ENCODE assay signal across 1 cellular context in the genomic region with DNA sequence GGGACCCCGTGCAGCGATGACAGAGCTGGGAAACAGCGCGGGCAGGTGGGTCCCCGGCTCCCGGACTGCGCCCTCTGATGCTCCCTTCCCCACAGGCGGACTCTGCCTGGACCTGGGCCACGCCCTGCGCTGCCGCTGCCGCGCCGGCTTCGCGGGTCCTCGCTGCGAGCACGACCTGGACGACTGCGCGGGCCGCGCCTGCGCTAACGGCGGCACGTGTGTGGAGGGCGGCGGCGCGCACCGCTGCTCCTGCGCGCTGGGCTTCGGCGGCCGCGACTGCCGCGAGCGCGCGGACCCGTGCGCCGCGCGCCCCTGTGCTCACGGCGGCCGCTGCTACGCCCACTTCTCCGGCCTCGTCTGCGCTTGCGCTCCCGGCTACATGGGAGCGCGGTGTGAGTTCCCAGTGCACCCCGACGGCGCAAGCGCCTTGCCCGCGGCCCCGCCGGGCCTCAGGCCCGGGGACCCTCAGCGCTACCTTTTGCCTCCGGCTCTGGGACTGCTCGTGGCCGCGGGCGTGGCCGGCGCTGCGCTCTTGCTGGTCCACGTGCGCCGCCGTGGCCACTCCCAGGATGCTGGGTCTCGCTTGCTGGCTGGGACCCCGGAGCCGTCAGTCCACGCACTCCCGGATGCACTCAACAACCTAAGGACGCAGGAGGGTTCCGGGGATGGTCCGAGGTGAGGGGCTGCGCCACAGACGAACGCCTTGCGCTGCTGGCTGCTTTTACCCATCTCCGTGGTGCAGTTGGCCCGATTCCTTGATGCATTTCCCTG.
TF ChIP-seq lines count a peak whose summit lies in the region.

No MANE protein-coding gene starts in this region.

TF ChIP-seq in HepG2, 621 proteins besides CTCF, POLR2A, EP300 and RAD21 (continued from another document and continues in another):
- TF ChIP-seq ZNF841 (CRISPR knock-in tag; IDR thresholded peaks at IDR 0.05; ENCODE audit: borderline replicate concordance): peak; percentile 97
- TF ChIP-seq MAFG (CRISPR knock-in tag; IDR thresholded peaks at IDR 0.05): no peak
- peak; percentile 74 for TF ChIP-seq ZBTB38 (CRISPR knock-in tag; IDR thresholded peaks at IDR 0.05)
- no peak for TF ChIP-seq ELF1 (CRISPR knock-in tag; IDR thresholded peaks at IDR 0.05)
- peak; percentile 86; the same call in 1 of the 2 replicates for TF ChIP-seq ZNF790 (CRISPR knock-in tag; IDR thresholded peaks at IDR 0.05; ENCODE audit: borderline replicate concordance)
- TF ChIP-seq MYC (CRISPR knock-in tag; IDR thresholded peaks at IDR 0.05; ENCODE audit: borderline replicate concordance): peak; percentile 81
- TF ChIP-seq PHB2 (IDR thresholded peaks at IDR 0.05; ENCODE audit: partially characterized antibody): no peak
- no peak for TF ChIP-seq ZNF570 (CRISPR knock-in tag; IDR thresholded peaks at IDR 0.05; ENCODE audit: borderline replicate concordance)
- TF ChIP-seq NFIC (IDR thresholded peaks at IDR 0.05; ENCODE audit: low read length): no peak
- no peak for TF ChIP-seq CHD4 (IDR thresholded peaks at IDR 0.05; ENCODE audit: borderline replicate concordance, low read length)
- 0 out of 2 replicates have a peak, but pooled peaks have one; percentile 11 for TF ChIP-seq NFKBIZ (CRISPR knock-in tag; IDR thresholded peaks at IDR 0.05)
- peak; percentile 93; the same call in 1 of the 2 replicates for TF ChIP-seq ZNF276 (CRISPR knock-in tag; IDR thresholded peaks at IDR 0.05; ENCODE audit: low read depth)
- no peak for TF ChIP-seq ZNF44 (CRISPR knock-in tag; IDR thresholded peaks at IDR 0.05)
- peak; percentile 41; the same call in 1 of the 2 replicates for TF ChIP-seq ZNF354B (CRISPR knock-in tag; IDR thresholded peaks at IDR 0.05)
- peak; percentile 74 for TF ChIP-seq THAP8 (CRISPR knock-in tag; IDR thresholded peaks at IDR 0.05; ENCODE audit: borderline replicate concordance)
- TF ChIP-seq GATAD1 (CRISPR knock-in tag; IDR thresholded peaks at IDR 0.05): no peak
- no peak for TF ChIP-seq ZBTB1 (CRISPR knock-in tag; IDR thresholded peaks at IDR 0.05; ENCODE audit: borderline replicate concordance)
- no peak for TF ChIP-seq RBAK (CRISPR knock-in tag; IDR thresholded peaks at IDR 0.05)
- no peak for TF ChIP-seq SOX6 (IDR thresholded peaks at IDR 0.05)
- TF ChIP-seq SOX6 (CRISPR knock-in tag; IDR thresholded peaks at IDR 0.05): no peak
- peak; percentile 94; the same call in 1 of the 2 replicates for TF ChIP-seq FOXC1 (CRISPR knock-in tag; IDR thresholded peaks at IDR 0.05; ENCODE audit: borderline replicate concordance)
- TF ChIP-seq CHCHD3 (CRISPR knock-in tag; IDR thresholded peaks at IDR 0.05): peak; percentile 84
- TF ChIP-seq ZEB1 (IDR thresholded peaks at IDR 0.05; ENCODE audit: insufficient replicate concordance, low read depth): no peak
- TF ChIP-seq, protein P1, sequence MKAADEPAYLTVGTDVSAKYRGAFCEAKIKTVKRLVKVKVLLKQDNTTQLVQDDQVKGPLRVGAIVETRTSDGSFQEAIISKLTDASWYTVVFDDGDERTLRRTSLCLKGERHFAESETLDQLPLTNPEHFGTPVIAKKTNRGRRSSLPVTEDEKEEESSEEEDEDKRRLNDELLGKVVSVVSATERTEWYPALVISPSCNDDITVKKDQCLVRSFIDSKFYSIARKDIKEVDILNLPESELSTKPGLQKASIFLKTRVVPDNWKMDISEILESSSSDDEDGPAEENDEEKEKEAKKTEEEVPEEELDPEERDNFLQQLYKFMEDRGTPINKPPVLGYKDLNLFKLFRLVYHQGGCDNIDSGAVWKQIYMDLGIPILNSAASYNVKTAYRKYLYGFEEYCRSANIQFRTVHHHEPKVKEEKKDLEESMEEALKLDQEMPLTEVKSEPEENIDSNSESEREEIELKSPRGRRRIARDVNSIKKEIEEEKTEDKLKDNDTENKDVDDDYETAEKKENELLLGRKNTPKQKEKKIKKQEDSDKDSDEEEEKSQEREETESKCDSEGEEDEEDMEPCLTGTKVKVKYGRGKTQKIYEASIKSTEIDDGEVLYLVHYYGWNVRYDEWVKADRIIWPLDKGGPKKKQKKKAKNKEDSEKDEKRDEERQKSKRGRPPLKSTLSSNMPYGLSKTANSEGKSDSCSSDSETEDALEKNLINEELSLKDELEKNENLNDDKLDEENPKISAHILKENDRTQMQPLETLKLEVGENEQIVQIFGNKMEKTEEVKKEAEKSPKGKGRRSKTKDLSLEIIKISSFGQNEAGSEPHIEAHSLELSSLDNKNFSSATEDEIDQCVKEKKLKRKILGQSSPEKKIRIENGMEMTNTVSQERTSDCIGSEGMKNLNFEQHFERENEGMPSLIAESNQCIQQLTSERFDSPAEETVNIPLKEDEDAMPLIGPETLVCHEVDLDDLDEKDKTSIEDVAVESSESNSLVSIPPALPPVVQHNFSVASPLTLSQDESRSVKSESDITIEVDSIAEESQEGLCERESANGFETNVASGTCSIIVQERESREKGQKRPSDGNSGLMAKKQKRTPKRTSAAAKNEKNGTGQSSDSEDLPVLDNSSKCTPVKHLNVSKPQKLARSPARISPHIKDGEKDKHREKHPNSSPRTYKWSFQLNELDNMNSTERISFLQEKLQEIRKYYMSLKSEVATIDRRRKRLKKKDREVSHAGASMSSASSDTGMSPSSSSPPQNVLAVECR (CRISPR knock-in tag; IDR thresholded peaks at IDR 0.05; ENCODE audit: borderline replicate concordance): no peak; the same call in 1 of the 2 replicates
- peak; percentile 75; the same call in 1 of the 2 replicates for TF ChIP-seq ZNF678 (CRISPR knock-in tag; IDR thresholded peaks at IDR 0.05)
- no peak for TF ChIP-seq FOSL2 (CRISPR knock-in tag; IDR thresholded peaks at IDR 0.05)
- no peak for TF ChIP-seq ATF7 (IDR thresholded peaks at IDR 0.05)
- no peak for TF ChIP-seq ATF7 (CRISPR knock-in tag; IDR thresholded peaks at IDR 0.05)
- peak; percentile 36; the same call in 1 of the 2 replicates for TF ChIP-seq AHR (CRISPR knock-in tag; IDR thresholded peaks at IDR 0.05)
- TF ChIP-seq, protein P2, sequence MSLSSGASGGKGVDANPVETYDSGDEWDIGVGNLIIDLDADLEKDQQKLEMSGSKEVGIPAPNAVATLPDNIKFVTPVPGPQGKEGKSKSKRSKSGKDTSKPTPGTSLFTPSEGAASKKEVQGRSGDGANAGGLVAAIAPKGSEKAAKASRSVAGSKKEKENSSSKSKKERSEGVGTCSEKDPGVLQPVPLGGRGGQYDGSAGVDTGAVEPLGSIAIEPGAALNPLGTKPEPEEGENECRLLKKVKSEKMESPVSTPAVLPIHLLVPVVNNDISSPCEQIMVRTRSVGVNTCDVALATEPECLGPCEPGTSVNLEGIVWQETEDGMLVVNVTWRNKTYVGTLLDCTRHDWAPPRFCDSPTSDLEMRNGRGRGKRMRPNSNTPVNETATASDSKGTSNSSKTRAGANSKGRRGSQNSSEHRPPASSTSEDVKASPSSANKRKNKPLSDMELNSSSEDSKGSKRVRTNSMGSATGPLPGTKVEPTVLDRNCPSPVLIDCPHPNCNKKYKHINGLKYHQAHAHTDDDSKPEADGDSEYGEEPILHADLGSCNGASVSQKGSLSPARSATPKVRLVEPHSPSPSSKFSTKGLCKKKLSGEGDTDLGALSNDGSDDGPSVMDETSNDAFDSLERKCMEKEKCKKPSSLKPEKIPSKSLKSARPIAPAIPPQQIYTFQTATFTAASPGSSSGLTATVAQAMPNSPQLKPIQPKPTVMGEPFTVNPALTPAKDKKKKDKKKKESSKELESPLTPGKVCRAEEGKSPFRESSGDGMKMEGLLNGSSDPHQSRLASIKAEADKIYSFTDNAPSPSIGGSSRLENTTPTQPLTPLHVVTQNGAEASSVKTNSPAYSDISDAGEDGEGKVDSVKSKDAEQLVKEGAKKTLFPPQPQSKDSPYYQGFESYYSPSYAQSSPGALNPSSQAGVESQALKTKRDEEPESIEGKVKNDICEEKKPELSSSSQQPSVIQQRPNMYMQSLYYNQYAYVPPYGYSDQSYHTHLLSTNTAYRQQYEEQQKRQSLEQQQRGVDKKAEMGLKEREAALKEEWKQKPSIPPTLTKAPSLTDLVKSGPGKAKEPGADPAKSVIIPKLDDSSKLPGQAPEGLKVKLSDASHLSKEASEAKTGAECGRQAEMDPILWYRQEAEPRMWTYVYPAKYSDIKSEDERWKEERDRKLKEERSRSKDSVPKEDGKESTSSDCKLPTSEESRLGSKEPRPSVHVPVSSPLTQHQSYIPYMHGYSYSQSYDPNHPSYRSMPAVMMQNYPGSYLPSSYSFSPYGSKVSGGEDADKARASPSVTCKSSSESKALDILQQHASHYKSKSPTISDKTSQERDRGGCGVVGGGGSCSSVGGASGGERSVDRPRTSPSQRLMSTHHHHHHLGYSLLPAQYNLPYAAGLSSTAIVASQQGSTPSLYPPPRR (CRISPR knock-in tag; IDR thresholded peaks at IDR 0.05; ENCODE audit: borderline replicate concordance): no peak
- TF ChIP-seq ZNF333 (CRISPR knock-in tag; IDR thresholded peaks at IDR 0.05; ENCODE audit: borderline replicate concordance): no peak
- TF ChIP-seq ZC3H4 (CRISPR knock-in tag; IDR thresholded peaks at IDR 0.05; ENCODE audit: borderline replicate concordance): no peak
- no peak for TF ChIP-seq PLRG1 (conservative IDR thresholded peaks at IDR 0.05)
- TF ChIP-seq, protein P3, sequence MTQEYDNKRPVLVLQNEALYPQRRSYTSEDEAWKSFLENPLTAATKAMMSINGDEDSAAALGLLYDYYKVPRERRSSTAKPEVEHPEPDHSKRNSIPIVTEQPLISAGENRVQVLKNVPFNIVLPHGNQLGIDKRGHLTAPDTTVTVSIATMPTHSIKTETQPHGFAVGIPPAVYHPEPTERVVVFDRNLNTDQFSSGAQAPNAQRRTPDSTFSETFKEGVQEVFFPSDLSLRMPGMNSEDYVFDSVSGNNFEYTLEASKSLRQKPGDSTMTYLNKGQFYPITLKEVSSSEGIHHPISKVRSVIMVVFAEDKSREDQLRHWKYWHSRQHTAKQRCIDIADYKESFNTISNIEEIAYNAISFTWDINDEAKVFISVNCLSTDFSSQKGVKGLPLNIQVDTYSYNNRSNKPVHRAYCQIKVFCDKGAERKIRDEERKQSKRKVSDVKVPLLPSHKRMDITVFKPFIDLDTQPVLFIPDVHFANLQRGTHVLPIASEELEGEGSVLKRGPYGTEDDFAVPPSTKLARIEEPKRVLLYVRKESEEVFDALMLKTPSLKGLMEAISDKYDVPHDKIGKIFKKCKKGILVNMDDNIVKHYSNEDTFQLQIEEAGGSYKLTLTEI (CRISPR knock-in tag; conservative IDR thresholded peaks at IDR 0.05): no peak; the same call in 1 of the 2 replicates
- TF ChIP-seq, protein P4, sequence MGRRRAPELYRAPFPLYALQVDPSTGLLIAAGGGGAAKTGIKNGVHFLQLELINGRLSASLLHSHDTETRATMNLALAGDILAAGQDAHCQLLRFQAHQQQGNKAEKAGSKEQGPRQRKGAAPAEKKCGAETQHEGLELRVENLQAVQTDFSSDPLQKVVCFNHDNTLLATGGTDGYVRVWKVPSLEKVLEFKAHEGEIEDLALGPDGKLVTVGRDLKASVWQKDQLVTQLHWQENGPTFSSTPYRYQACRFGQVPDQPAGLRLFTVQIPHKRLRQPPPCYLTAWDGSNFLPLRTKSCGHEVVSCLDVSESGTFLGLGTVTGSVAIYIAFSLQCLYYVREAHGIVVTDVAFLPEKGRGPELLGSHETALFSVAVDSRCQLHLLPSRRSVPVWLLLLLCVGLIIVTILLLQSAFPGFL (CRISPR knock-in tag; IDR thresholded peaks at IDR 0.05): 0 out of 2 replicates have a peak, but pooled peaks have one; percentile 71
- TF ChIP-seq, protein P5, sequence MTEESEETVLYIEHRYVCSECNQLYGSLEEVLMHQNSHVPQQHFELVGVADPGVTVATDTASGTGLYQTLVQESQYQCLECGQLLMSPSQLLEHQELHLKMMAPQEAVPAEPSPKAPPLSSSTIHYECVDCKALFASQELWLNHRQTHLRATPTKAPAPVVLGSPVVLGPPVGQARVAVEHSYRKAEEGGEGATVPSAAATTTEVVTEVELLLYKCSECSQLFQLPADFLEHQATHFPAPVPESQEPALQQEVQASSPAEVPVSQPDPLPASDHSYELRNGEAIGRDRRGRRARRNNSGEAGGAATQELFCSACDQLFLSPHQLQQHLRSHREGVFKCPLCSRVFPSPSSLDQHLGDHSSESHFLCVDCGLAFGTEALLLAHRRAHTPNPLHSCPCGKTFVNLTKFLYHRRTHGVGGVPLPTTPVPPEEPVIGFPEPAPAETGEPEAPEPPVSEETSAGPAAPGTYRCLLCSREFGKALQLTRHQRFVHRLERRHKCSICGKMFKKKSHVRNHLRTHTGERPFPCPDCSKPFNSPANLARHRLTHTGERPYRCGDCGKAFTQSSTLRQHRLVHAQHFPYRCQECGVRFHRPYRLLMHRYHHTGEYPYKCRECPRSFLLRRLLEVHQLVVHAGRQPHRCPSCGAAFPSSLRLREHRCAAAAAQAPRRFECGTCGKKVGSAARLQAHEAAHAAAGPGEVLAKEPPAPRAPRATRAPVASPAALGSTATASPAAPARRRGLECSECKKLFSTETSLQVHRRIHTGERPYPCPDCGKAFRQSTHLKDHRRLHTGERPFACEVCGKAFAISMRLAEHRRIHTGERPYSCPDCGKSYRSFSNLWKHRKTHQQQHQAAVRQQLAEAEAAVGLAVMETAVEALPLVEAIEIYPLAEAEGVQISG (CRISPR knock-in tag; IDR thresholded peaks at IDR 0.05): peak; percentile 88
- peak; percentile 64; the same call in 1 of the 2 replicates for TF ChIP-seq ZNF224 (CRISPR knock-in tag; IDR thresholded peaks at IDR 0.05)
- TF ChIP-seq, protein P6, sequence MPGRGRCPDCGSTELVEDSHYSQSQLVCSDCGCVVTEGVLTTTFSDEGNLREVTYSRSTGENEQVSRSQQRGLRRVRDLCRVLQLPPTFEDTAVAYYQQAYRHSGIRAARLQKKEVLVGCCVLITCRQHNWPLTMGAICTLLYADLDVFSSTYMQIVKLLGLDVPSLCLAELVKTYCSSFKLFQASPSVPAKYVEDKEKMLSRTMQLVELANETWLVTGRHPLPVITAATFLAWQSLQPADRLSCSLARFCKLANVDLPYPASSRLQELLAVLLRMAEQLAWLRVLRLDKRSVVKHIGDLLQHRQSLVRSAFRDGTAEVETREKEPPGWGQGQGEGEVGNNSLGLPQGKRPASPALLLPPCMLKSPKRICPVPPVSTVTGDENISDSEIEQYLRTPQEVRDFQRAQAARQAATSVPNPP (CRISPR knock-in tag; IDR thresholded peaks at IDR 0.05): peak; percentile 91
- TF ChIP-seq ZNF235 (CRISPR knock-in tag; IDR thresholded peaks at IDR 0.05; ENCODE audit: borderline replicate concordance): peak; percentile 51; the same call in 1 of the 2 replicates
- TF ChIP-seq ZNF792 (CRISPR knock-in tag; IDR thresholded peaks at IDR 0.05): peak; percentile 63; the same call in 1 of the 2 replicates
- no peak for TF ChIP-seq MIER3 (CRISPR knock-in tag; IDR thresholded peaks at IDR 0.05; ENCODE audit: borderline replicate concordance)
